ENCODE assay signal across 4 cellular contexts in the genomic region with DNA sequence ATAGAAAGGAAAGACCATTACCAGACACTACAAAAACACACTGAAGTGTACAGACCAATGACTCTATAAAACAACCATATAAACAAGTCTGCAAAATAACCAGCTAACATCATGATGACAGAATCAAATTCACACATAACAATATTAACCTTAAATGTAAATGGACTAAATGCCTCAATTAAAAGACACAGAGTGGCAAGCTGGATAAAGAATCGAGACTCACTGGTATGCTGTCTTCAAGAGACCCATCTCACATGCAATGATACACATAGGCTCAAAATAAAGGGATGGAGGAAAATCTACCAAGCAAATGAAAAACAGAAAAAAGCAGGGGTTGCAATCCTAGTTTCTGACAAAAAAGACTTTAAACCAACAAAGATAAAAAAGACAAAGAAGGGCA.
DNase-seq lines count a peak whose midpoint lies in the region; ATAC-seq, FAIRE-seq and TF ChIP-seq lines count a peak whose summit lies in the region.
"Not testable (repeated sequence)": the region's sequence is repeated elsewhere in the genome, so short reads cannot be mapped to it uniquely, and the experiment has no call there.

No MANE protein-coding gene starts in this region.

- not testable (repeated sequence) for H3K4me3 ChIP-seq in A549; HEK293 (ENCODE audit: low read depth, low read length); HepG2 (replicated peaks in 1 of 3; ENCODE audit: insufficient read depth in 1 of 3, low read depth in 2 of 3, low read length in 3 of 3)

- POLR2A ChIA-PET in A549 (lab: Yijun Ruan, JAX); HEK293 (lab: Yijun Ruan, JAX); HepG2 (lab: Yijun Ruan, JAX): not testable (repeated sequence)

- not testable (repeated sequence) for DNase-seq in A549 (ENCODE audit: low read depth in 1 of 2, low spot score in 1 of 2); HepG2 (ENCODE audit: low spot score)
- peak; percentile 14 for DNase-seq in amniotic epithelial cell (ENCODE audit: low read depth)

- not testable (repeated sequence) for H4K20me1 ChIP-seq in HepG2 (ENCODE audit: insufficient read depth, low read length)

- not testable (repeated sequence) for TF ChIP-seq RAD21 in A549 (conservative IDR thresholded peaks at IDR 0.05 in 1 of 2, IDR thresholded peaks at IDR 0.05 in 1 of 2); HepG2 (CRISPR knock-in tag; IDR thresholded peaks at IDR 0.05)

- H3K27me3 ChIP-seq in HepG2 (ENCODE audit: control insufficient read depth in 1 of 2, insufficient read depth in 2 of 2, low read length in 2 of 2): not testable (repeated sequence)

- not testable (repeated sequence) for ATAC-seq in A549, HepG2

- peak overlapping the region in 1 of 2 experiments; percentile 29; a peak in 1 of 6 replicates for H3K27ac ChIP-seq in A549
- not testable (repeated sequence) for H3K27ac ChIP-seq in HEK293 (ENCODE audit: extremely low read depth, low read depth, low read length); HepG2 (ENCODE audit: extremely low read length, insufficient read depth, low read length)

- intact Hi-C loops in HepG2 (cut with micrococcal nuclease; ENCODE audit: unreplicated experiment): not testable (repeated sequence)

- H3K4me2 ChIP-seq in A549; HepG2 (ENCODE audit: low read depth, low read length): not testable (repeated sequence)

- CTCF ChIA-PET in A549 (lab: Yijun Ruan, JAX): interaction anchor here (1.1 to 6.4 kb wide), 4 partner anchors 39 to 188 kb away, joined by 4 to 35 read pairs (median 5); no protein-coding TSS in a partner anchor
- CTCF ChIA-PET in HEK293 (lab: Yijun Ruan, JAX): interaction anchor here (0.6 to 2.2 kb wide), 3 partner anchors 57 to 186 kb away, joined by 3 to 11 read pairs (median 4); no protein-coding TSS in a partner anchor
- CTCF ChIA-PET in HepG2 (lab: Yijun Ruan, JAX; ENCODE audit: low intra/inter-chr PET ratio, low total read pairs): not testable (repeated sequence)

- in situ Hi-C loops in HepG2 (cut with HindIII; ENCODE audit: extremely low pct_ligation_motif_present, low pct_unique_long_range_greater_than_20kb): loop anchor here (25.0 kb wide), 1 partner anchor 487 kb away; no protein-coding TSS in a partner anchor

- FAIRE-seq in A549 (lab: Jason Lieb, UNC): peak; percentile 86
- not testable (repeated sequence) for FAIRE-seq in HepG2 (lab: Jason Lieb, UNC)

- not testable (repeated sequence) for H3K9me3 ChIP-seq in A549; HEK293 (ENCODE audit: control insufficient read depth, insufficient read depth, low read depth, low read length)
- H3K9me3 ChIP-seq in HepG2 (ENCODE audit: low read length): peaks cover 15% of the 10 kb centered on the region

- H3K9ac ChIP-seq in HepG2 (ENCODE audit: insufficient read depth, low read depth, low read length): not testable (repeated sequence)

- peaks cover 44% of the 10 kb centered on the region for H3K4me1 ChIP-seq in A549
- not testable (repeated sequence) for H3K4me1 ChIP-seq in HEK293 (ENCODE audit: control insufficient read depth, insufficient read depth, low read length); HepG2 (ENCODE audit: insufficient read depth, low read length)

- not testable (repeated sequence) for H3K79me2 ChIP-seq in HepG2 (ENCODE audit: insufficient read depth, low read length)

- not testable (repeated sequence) for TF ChIP-seq CTCF in A549 (IDR thresholded peaks at IDR 0.05); HEK293 (tag by site-specific recombination; IDR thresholded peaks at IDR 0.05); HepG2 (CRISPR knock-in tag; IDR thresholded peaks at IDR 0.05)

- H2AFZ ChIP-seq in HepG2 (ENCODE audit: low read length): not testable (repeated sequence)

- not testable (repeated sequence) for TF ChIP-seq POLR2A in A549 (IDR thresholded peaks at IDR 0.05; ENCODE audit: low read length); HepG2 (IDR thresholded peaks at IDR 0.05; ENCODE audit: insufficient read depth in 1 of 2, low read depth in 2 of 2, low read length in 2 of 2)

- H3K36me3 ChIP-seq in HEK293 (ENCODE audit: control insufficient read depth in 2 of 2, insufficient read depth in 1 of 2, low read length in 2 of 2); HepG2 (replicated peaks in 1 of 2; ENCODE audit: control insufficient read depth in 1 of 2, insufficient read depth in 2 of 2, low read length in 2 of 2): not testable (repeated sequence)

- BruUV-seq in HepG2 (replicated peaks; lab: Mats Ljungman, UMichigan): not testable (repeated sequence)

- not testable (repeated sequence) for TF ChIP-seq EP300 in A549 (IDR thresholded peaks at IDR 0.05); HepG2 (IDR thresholded peaks at IDR 0.05; ENCODE audit: low read depth in 2 of 2, low read length in 2 of 2); HepG2 (CRISPR knock-in tag; IDR thresholded peaks at IDR 0.05; ENCODE audit: borderline replicate concordance)

- 100% methylated on average over 1 of the region's 1 CpG for WGBS in A549 (ENCODE audit: missing lambda C conversion rate)
- WGBS in HepG2 (ENCODE audit: low lambda C conversion rate): 10% methylated on average over 1 of the region's 1 CpG

TF ChIP-seq in HEK293, 187 proteins besides CTCF, POLR2A, EP300 and RAD21:
- TF ChIP-seq SETDB1 (IDR thresholded peaks at IDR 0.05; ENCODE audit: insufficient read length, low read length): peak; percentile 90
- TF ChIP-seq ZNF529 (tag by site-specific recombination; IDR thresholded peaks at IDR 0.05; ENCODE audit: insufficient replicate concordance): peak; percentile 97

TF ChIP-seq in HepG2, 621 proteins besides CTCF, POLR2A, EP300 and RAD21:
- TF ChIP-seq ATF7 (IDR thresholded peaks at IDR 0.05): peak; percentile 33; the same call in 1 of the 2 replicates
- not testable (repeated sequence) for TF ChIP-seq ATF7 (CRISPR knock-in tag; IDR thresholded peaks at IDR 0.05)
